9 cellular contexts compared by ENCODE assay signal in the genomic region with DNA sequence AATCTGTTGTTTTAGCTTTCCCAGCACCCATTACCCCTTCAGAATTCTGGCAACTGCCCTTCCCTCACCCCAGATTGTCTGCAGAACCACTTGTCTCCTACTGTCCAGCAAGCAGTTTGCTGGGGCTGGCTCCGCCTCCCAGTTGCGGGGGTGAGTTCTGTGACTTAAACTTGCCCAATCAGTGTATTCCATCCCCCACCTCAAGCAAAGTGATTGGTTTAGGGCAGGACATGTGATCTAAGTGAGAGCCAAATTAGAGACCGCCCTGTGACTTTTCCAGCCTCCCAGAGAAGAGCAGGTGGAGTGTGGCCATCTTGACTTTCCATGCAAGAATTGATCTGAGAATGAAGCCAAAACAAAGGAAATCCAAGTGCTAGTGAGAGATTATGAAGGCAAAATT. TPM values are rescaled to one million over a fixed set of nuclear protein-coding genes. Genes with fewer than 3 reads are reported as not detected.
DNase-seq lines count a peak whose midpoint lies in the region; ATAC-seq lines count a peak whose summit lies in the region.
"Had no signal": no experiment of that assay in that cellular context is flagged by ENCODE, and none has a peak within 500 bp of the region (broad histone marks: within the 10 kb centered on the region; RNA-seq: fewer than 3 reads in every experiment).

No MANE protein-coding gene starts in this region.

- H3K9me3 ChIP-seq in Karpas-422 (ENCODE audit: low read length) (no peaks in the 10 kb centered on the region), SJCRH30 (replicated peaks) (no peaks in the 10 kb centered on the region), mesenchymal stem cell (ENCODE audit: control insufficient read depth, low read length) (no peaks in the 10 kb centered on the region)

- H3K9ac ChIP-seq in Karpas-422 (ENCODE audit: low read length) (no peak overlapping the region), mesenchymal stem cell (ENCODE audit: low read length) (no peak overlapping the region)

- no peaks in the 10 kb centered on the region for H3K36me3 Mint-ChIP-seq in activated T-cell treated with anti-CD3 and anti-CD28 coated beads, Interleukin-2, amount 50 U/mL, for 72 hours (ENCODE audit: insufficient read depth in 2 of 2)

- no peaks in the 10 kb centered on the region for H3K79me1 ChIP-seq in mesenchymal stem cell (replicated peaks; ENCODE audit: low read length, poor library complexity, severe bottlenecking)

- no peak overlapping the region for H3K23ac ChIP-seq in mesenchymal stem cell (ENCODE audit: low read length in 2 of 2)

- WGBS in mesenchymal stem cell: 100% methylated on average over 2 of the region's 3 CpGs

- H4K8ac ChIP-seq in mesenchymal stem cell (ENCODE audit: low read length): no peak overlapping the region

- H4K20me1 ChIP-seq in Karpas-422 (ENCODE audit: insufficient read depth, low read depth, low read length): no peaks in the 10 kb centered on the region

- H3K36me3 ChIP-seq in Karpas-422 (ENCODE audit: insufficient read depth, low read length) (no peaks in the 10 kb centered on the region), SJCRH30 (no peaks in the 10 kb centered on the region), mesenchymal stem cell (ENCODE audit: control insufficient read depth in 1 of 2, insufficient read depth in 2 of 2, low read depth in 1 of 2, low read length in 2 of 2) (no peaks in the 10 kb centered on the region)

- no peak overlapping the region for H3K27ac Mint-ChIP-seq in activated T-cell treated with anti-CD3 and anti-CD28 coated beads, Interleukin-2, amount 50 U/mL, for 72 hours

- peaks cover 6% of the 10 kb centered on the region for H3K27me3 Mint-ChIP-seq in activated T-cell treated with anti-CD3 and anti-CD28 coated beads, Interleukin-2, amount 50 U/mL, for 72 hours (ENCODE audit: low read depth)

- H3K4me2 ChIP-seq in Karpas-422 (ENCODE audit: low read depth, low read length, poor library complexity, severe bottlenecking) (no peak overlapping the region), mesenchymal stem cell (ENCODE audit: low read length, poor library complexity, severe bottlenecking) (no peak overlapping the region)

- H2AFZ ChIP-seq in Karpas-422 (ENCODE audit: low read length): no peak overlapping the region
- H2AFZ ChIP-seq in mesenchymal stem cell (ENCODE audit: low read depth, low read length): no peak overlapping the region

- no peaks in the 10 kb centered on the region for H3K9me2 ChIP-seq in Karpas-422 (replicated peaks; ENCODE audit: insufficient read depth, low read length)

- H3K18ac ChIP-seq in mesenchymal stem cell (ENCODE audit: low read depth in 1 of 2, low read length in 2 of 2): no peak overlapping the region

- no peak overlapping the region for H4K91ac ChIP-seq in mesenchymal stem cell (ENCODE audit: low read length)

- no peak for ATAC-seq in HG03342 (IDR thresholded peaks at IDR 0.05; ENCODE audit: unreplicated experiment)
- no peak for ATAC-seq in GM19351 (IDR thresholded peaks at IDR 0.05; ENCODE audit: unreplicated experiment)
- ATAC-seq in activated T-cell treated with anti-CD3 and anti-CD28 coated beads, Interleukin-2, amount 50 U/mL, for 72 hours (replicated peaks in 1 of 2): no peak

- no peak overlapping the region for H3K4me3 ChIP-seq in Karpas-422 (ENCODE audit: low read length)
- H3K4me3 ChIP-seq in SJCRH30: no peak overlapping the region
- no peak overlapping the region for H3K4me3 ChIP-seq in mesenchymal stem cell (ENCODE audit: insufficient read depth in 1 of 2, low read depth in 1 of 2, low read length in 2 of 2)

- H3K9me3 Mint-ChIP-seq in activated T-cell treated with anti-CD3 and anti-CD28 coated beads, Interleukin-2, amount 50 U/mL, for 72 hours: no peaks in the 10 kb centered on the region

- H3K27me3 ChIP-seq in Karpas-422 (ENCODE audit: low read length) (no peaks in the 10 kb centered on the region), SJCRH30 (no peaks in the 10 kb centered on the region), mesenchymal stem cell (ENCODE audit: control insufficient read depth in 1 of 2, insufficient read depth in 1 of 2, low read length in 2 of 2) (peaks cover 0 to 14% of the 10 kb centered on the region in 2 experiments)

- no peak overlapping the region for H2BK5ac ChIP-seq in mesenchymal stem cell (ENCODE audit: low read depth, low read length, poor library complexity, severe bottlenecking)

- H3K4me1 Mint-ChIP-seq in activated T-cell treated with anti-CD3 and anti-CD28 coated beads, Interleukin-2, amount 50 U/mL, for 72 hours (ENCODE audit: low read depth): no peaks in the 10 kb centered on the region

- H2BK15ac ChIP-seq in mesenchymal stem cell (ENCODE audit: low read depth, poor library complexity, severe bottlenecking): no peak overlapping the region

- H3K79me2 ChIP-seq in Karpas-422 (ENCODE audit: low read length): no peaks in the 10 kb centered on the region

- no peak overlapping the region for H3K14ac ChIP-seq in mesenchymal stem cell (ENCODE audit: low read length in 2 of 2)

- peaks cover 5% of the 10 kb centered on the region; the same call in 1 of the 2 replicates for H3K4me1 ChIP-seq in Karpas-422 (ENCODE audit: low read length)
- no peaks in the 10 kb centered on the region for H3K4me1 ChIP-seq in SJCRH30
- H3K4me1 ChIP-seq in mesenchymal stem cell (ENCODE audit: control insufficient read depth, insufficient read depth, low read depth, low read length): no peaks in the 10 kb centered on the region

- in situ Hi-C loops in G401 (cut with HindIII; ENCODE audit: low sequenced_read_pairs): no loop called here

- H3K27ac ChIP-seq in Karpas-422 (ENCODE audit: low read length) (no peak overlapping the region), SJCRH30 (no peak overlapping the region), mesenchymal stem cell (ENCODE audit: low read length, poor library complexity, severe bottlenecking) (no peak overlapping the region)

- H3K4ac ChIP-seq in mesenchymal stem cell (ENCODE audit: low read depth in 1 of 2, low read length in 2 of 2): no peak overlapping the region

- no peak overlapping the region for H2BK120ac ChIP-seq in mesenchymal stem cell (ENCODE audit: low read depth, low read length)

- no peak overlapping the region for H2AK5ac ChIP-seq in mesenchymal stem cell (ENCODE audit: low read length, severe bottlenecking)

- H3K4me3 Mint-ChIP-seq in activated T-cell treated with anti-CD3 and anti-CD28 coated beads, Interleukin-2, amount 50 U/mL, for 72 hours: no peak overlapping the region

- H2BK12ac ChIP-seq in mesenchymal stem cell (ENCODE audit: low read length in 2 of 2): no peak overlapping the region

- DNase-seq in G401 (ENCODE audit: low spot score) (peak; percentile 12), Karpas-422 (peak; percentile 67), SJCRH30 (peak; percentile 13 to 28), mesenchymal stem cell (peak; percentile 16)
- DNase-seq in activated T-cell treated with anti-CD3 and anti-CD28 coated beads, Interleukin-2, amount 50 U/mL, for 72 hours: no peak
- DNase-seq: foreskin fibroblast, NCI-H1092 had no signal

RNA-seq across cellular contexts. Expression of a gene that starts 22.7 kb away (rescaled TPM):
- 8.9 and 12.4 TPM in 2 replicates for total RNA-seq in G401 (2014; rRNA removed; shearing (Covaris generic))
- total RNA-seq in Karpas-422 (2014; rRNA removed; shearing (Covaris generic); ENCODE audit: low replicate concordance): 0.14 and 0.86 TPM in 2 replicates
- total RNA-seq in SJCRH30 (2014; rRNA removed; shearing (Covaris generic)): 0.02 TPM in 1 of 2 replicates, not detected in the other
- 0.04 TPM for polyA plus RNA-seq in mesenchymal stem cell (2013, experiment 1 of 2)
- not detected for polyA plus RNA-seq in mesenchymal stem cell (2013, experiment 2 of 2)
- 1 to 10 TPM in 1 of 2 donors, under 1 TPM in 1; 0.72 to 1.8 TPM for total RNA-seq in activated T-cell treated with anti-CD3 and anti-CD28 coated beads, Interleukin-2, amount 50 U/mL, for 72 hours

RNA-seq across cellular contexts. Expression of a gene that starts 46.3 kb away (rescaled TPM):
- 46.5 and 50.5 TPM in 2 replicates for total RNA-seq in G401 (2014; rRNA removed; shearing (Covaris generic))
- total RNA-seq in Karpas-422 (2014; rRNA removed; shearing (Covaris generic); ENCODE audit: low replicate concordance): 7.6 and 19.9 TPM in 2 replicates
- total RNA-seq in SJCRH30 (2014; rRNA removed; shearing (Covaris generic)): 6.1 and 6.6 TPM in 2 replicates
- 0.47 TPM for polyA plus RNA-seq in mesenchymal stem cell (2013, experiment 1 of 2)
- polyA plus RNA-seq in mesenchymal stem cell (2013, experiment 2 of 2): 0.48 TPM
- 10 to 100 TPM; 30.3 to 37.4 TPM for total RNA-seq in activated T-cell treated with anti-CD3 and anti-CD28 coated beads, Interleukin-2, amount 50 U/mL, for 72 hours

Comparison
In these comparisons a context has a peak if more than half of its experiments do, and no peak if none do; other contexts are left out.
1. DNase-seq: peak in G401 (single experiment), Karpas-422 (single experiment), SJCRH30 (2 of 2) and mesenchymal stem cell (single experiment); none in activated T-cell treated with anti-CD3 and anti-CD28 coated beads, Interleukin-2, amount 50 U/mL, for 72 hours (0 of 2).